17 cellular contexts compared by ENCODE assay signal in the genomic region with DNA sequence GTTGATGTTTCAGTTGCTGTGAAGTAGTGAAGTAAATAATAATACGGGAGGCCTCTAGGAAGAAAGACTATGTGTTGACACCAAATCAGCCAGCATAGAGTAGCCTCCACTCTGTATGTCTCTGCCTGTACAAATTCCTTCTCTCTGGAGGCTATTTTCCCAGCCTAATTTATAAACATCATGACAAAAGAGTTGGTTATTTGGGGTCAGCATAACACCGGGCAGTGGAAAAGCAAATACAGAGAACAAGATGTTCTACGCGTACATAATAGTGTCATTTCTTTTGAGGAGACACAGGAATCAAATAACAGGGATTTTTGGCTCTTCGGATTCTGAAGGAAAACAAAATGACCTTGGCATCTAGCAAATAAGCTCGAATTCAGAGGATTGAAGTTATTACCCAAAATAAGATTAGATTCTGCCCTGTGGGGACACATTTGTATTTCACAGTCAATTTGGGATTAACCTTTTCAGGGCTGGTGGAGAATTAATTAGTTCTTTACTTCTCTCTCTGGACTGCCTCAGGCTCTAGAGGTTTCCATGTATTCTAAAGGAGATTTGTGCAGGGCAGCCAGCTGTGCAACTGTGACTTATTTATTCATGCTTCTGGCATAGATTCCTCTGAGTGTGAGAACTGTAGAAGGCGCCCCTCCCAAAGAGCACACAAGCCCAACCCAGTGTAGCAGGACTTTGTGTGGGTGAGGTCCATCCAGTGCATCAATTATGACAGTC. TPM values are rescaled to one million over a fixed set of nuclear protein-coding genes. Genes with fewer than 3 reads are reported as not detected.
DNase-seq lines count a peak whose midpoint lies in the region; ATAC-seq, FAIRE-seq and TF ChIP-seq lines count a peak whose summit lies in the region.
"Had no signal": no experiment of that assay in that cellular context is flagged by ENCODE, and none has a peak within 500 bp of the region (broad histone marks: within the 10 kb centered on the region; RNA-seq: fewer than 3 reads in every experiment).

No MANE protein-coding gene starts in this region.

- 39 to 62% methylated on average over 7 of the region's 7 CpGs for WGBS in upper lobe of left lung, 2 donors

- dilution Hi-C loops in endothelial cell of umbilical vein (cut with MboI; ENCODE audit: extremely low pct_ligation_motif_present, low sequenced_read_pairs) = no loop called here

- no peak for TF ChIP-seq CTCF in endothelial cell of umbilical vein (IDR thresholded peaks at IDR 0.05; ENCODE audit: extremely low read depth in 1 of 2, insufficient read depth in 1 of 2, low read depth in 1 of 2, low read length in 2 of 2)
- no peak for TF ChIP-seq CTCF in upper lobe of left lung (IDR thresholded peaks at IDR 0.05)

- H3K4me3 Mint-ChIP-seq in T-helper 2 cell treated with Interferon-gamma antibody and Interleukin-4, amounts not matched to agents 5 μg/mL and 100 μg/mL, for 36 hours = no peak overlapping the region
- H3K4me3 Mint-ChIP-seq: activated T-helper 1 cell treated with anti-CD3 and anti-CD28 coated beads, Interleukin-12 subunit alpha, Interleukin-12 subunit beta, Interleukin-2, Interleukin-4 antibody, amounts not matched to agents 30 ng/mL and 10 ng/mL and 1 ng/mL, durations not matched to agents 14 hours and 24 hours and 36 hours had no signal

- H4K20me1 ChIP-seq in endothelial cell of umbilical vein (replicated peaks; ENCODE audit: control insufficient read depth, extremely low read depth, insufficient read depth, low read length) = no peaks in the 10 kb centered on the region

- H3K27me3 Mint-ChIP-seq in T-helper 2 cell treated with Interferon-gamma antibody and Interleukin-4, amounts not matched to agents 5 μg/mL and 100 μg/mL, for 36 hours (ENCODE audit: low read depth) = no peaks in the 10 kb centered on the region

- H3K4me3 ChIP-seq in endothelial cell of umbilical vein (replicated peaks in 1 of 3; ENCODE audit: insufficient read depth in 1 of 3, low read depth in 1 of 3, low read length in 3 of 3) (no peak overlapping the region), mucosa of rectum (ENCODE audit: low read length in 2 of 2) (peak overlapping the region in 1 of 2 donors; percentile 3), upper lobe of left lung (no peak overlapping the region)
- H3K4me3 ChIP-seq: cardiac muscle cell had no signal

- H3K79me2 ChIP-seq in endothelial cell of umbilical vein (ENCODE audit: control insufficient read depth, insufficient read depth, low read length) = no peaks in the 10 kb centered on the region

- no peaks in the 10 kb centered on the region for H3K36me3 Mint-ChIP-seq in T-helper 2 cell treated with Interferon-gamma antibody and Interleukin-4, amounts not matched to agents 5 μg/mL and 100 μg/mL, for 36 hours (ENCODE audit: low read depth)

- TF ChIP-seq POLR2A in endothelial cell of umbilical vein (IDR thresholded peaks at IDR 0.05; ENCODE audit: low read depth, low read length) = no peak
- no peak for TF ChIP-seq POLR2A in upper lobe of left lung (IDR thresholded peaks at IDR 0.05)

- H3K36me3 ChIP-seq in endothelial cell of umbilical vein (ENCODE audit: control insufficient read depth in 2 of 2, extremely low read depth in 1 of 2, insufficient read depth in 2 of 2, low read length in 2 of 2) (no peaks in the 10 kb centered on the region), mucosa of rectum (ENCODE audit: control insufficient read depth in 2 of 2, insufficient read depth in 2 of 2, low read length in 2 of 2) (no peaks in the 10 kb centered on the region), upper lobe of left lung (no peaks in the 10 kb centered on the region)
- H3K36me3 ChIP-seq: cardiac muscle cell had no signal

- no peak for TF ChIP-seq EP300 in upper lobe of left lung (IDR thresholded peaks at IDR 0.05)

- H3K4me1 Mint-ChIP-seq in T-helper 2 cell treated with Interferon-gamma antibody and Interleukin-4, amounts not matched to agents 5 μg/mL and 100 μg/mL, for 36 hours (ENCODE audit: low read depth) = no peaks in the 10 kb centered on the region

- intact Hi-C loops in endothelial cell of umbilical vein (cut with micrococcal nuclease) = loop anchor here (1.0 kb wide), 1 partner anchor 14 kb away; a partner anchor contains a TSS

- peaks cover 39% of the 10 kb centered on the region for H3K4me1 ChIP-seq in endothelial cell of umbilical vein (ENCODE audit: control insufficient read depth, extremely low read depth, insufficient read depth, low read length)
- H3K4me1 ChIP-seq in mucosa of rectum (ENCODE audit: control insufficient read depth in 2 of 2, insufficient read depth in 2 of 2, low read length in 2 of 2) = peaks cover 0 to 22% of the 10 kb centered on the region in 2 donors
- no peaks in the 10 kb centered on the region for H3K4me1 ChIP-seq in upper lobe of left lung

- H3K9me3 ChIP-seq in endothelial cell of umbilical vein (replicated peaks; ENCODE audit: control insufficient read depth, insufficient read depth, low read length) (no peaks in the 10 kb centered on the region), mucosa of rectum (ENCODE audit: control insufficient read depth in 2 of 2, low read length in 2 of 2) (no peaks in the 10 kb centered on the region), upper lobe of left lung (no peaks in the 10 kb centered on the region)
- H3K9me3 ChIP-seq: SK-N-SH had no signal

- no TSS peak for BruUV-seq in endothelial cell of umbilical vein (replicated peaks; lab: Mats Ljungman, UMichigan)

- ATAC-seq in upper lobe of left lung (ENCODE audit: low FRiP score in 2 of 2) = peak; percentile 48 to 63

- no peaks in the 10 kb centered on the region for H3K9me1 ChIP-seq in endothelial cell of umbilical vein (replicated peaks; ENCODE audit: control insufficient read depth, extremely low read depth, insufficient read depth, low read length)

- DNase-seq in NCI-H69 (lab: John Stamatoyannopoulos, UW) (peak; percentile 84), endothelial cell of umbilical vein (ENCODE audit: low read depth, low spot score) (peak; percentile 49), upper lobe of left lung (no peak), NOMO-1 treated with DMSO at 0.1 percent for 48 hours (lab: John Stamatoyannopoulos, UW; ENCODE audit: unreplicated experiment) (no peak)
- DNase-seq in activated CD4-positive, alpha-beta T cell treated with anti-CD3 and anti-CD28 coated beads, Interleukin-2, amount 50 U/mL, for 1 hour = no peak
- no peak for DNase-seq in T-helper 2 cell treated with Interferon-gamma antibody and Interleukin-4, amounts not matched to agents 5 μg/mL and 100 μg/mL, for 36 hours (ENCODE audit: low spot score)
- DNase-seq: activated CD4-positive, CD25-positive, alpha-beta regulatory T cell; NCI-H1105; NCI-H526 treated with DMSO at 0.1 percent for 48 hours; SK-N-SH; stimulated activated CD4-positive, alpha-beta T cell treated with anti-CD3 and anti-CD28 coated beads, Interleukin-2, amount 100 ng/mL, for 48 hours; stimulated activated naive CD4-positive, alpha-beta T cell had no signal

- H3K9ac ChIP-seq in endothelial cell of umbilical vein (replicated peaks; ENCODE audit: extremely low read depth, insufficient read depth, low read length) (peak overlapping the region; percentile 47), mucosa of rectum (ENCODE audit: low read depth in 1 of 2, low read length in 2 of 2) (peak overlapping the region in 1 of 2 donors; percentile 22)
- H3K9ac ChIP-seq: SK-N-SH had no signal

- peak overlapping the region; percentile 47 for H3K4me2 ChIP-seq in endothelial cell of umbilical vein (ENCODE audit: insufficient read depth, low read length)
- H3K4me2 ChIP-seq: SK-N-SH had no signal

- peak overlapping the region; percentile 52 for H2AFZ ChIP-seq in endothelial cell of umbilical vein (ENCODE audit: low read depth, low read length)

- CTCF ChIA-PET in endothelial cell of umbilical vein (lab: Charles Lee) = interaction anchor here (1.5 to 2.9 kb wide), 2 partner anchors 23 to 61 kb away, joined by 5 to 20 read pairs; no protein-coding TSS in a partner anchor

- no peaks in the 10 kb centered on the region for H3K9me3 Mint-ChIP-seq in T-helper 2 cell treated with Interferon-gamma antibody and Interleukin-4, amounts not matched to agents 5 μg/mL and 100 μg/mL, for 36 hours
- H3K9me3 Mint-ChIP-seq: activated T-helper 1 cell treated with anti-CD3 and anti-CD28 coated beads, Interleukin-12 subunit alpha, Interleukin-12 subunit beta, Interleukin-2, Interleukin-4 antibody, amounts not matched to agents 30 ng/mL and 10 ng/mL and 1 ng/mL, durations not matched to agents 14 hours and 24 hours and 36 hours had no signal

- peak; percentile 89 for FAIRE-seq in endothelial cell of umbilical vein (lab: Jason Lieb, UNC)
- FAIRE-seq: H1, islet of Langerhans had no signal

- H3K27me3 ChIP-seq in endothelial cell of umbilical vein (ENCODE audit: control insufficient read depth in 2 of 2, insufficient read depth in 2 of 2, low read length in 2 of 2) = no peaks in the 10 kb centered on the region
- H3K27me3 ChIP-seq in mucosa of rectum (ENCODE audit: control insufficient read depth in 2 of 2, insufficient read depth in 2 of 2, low read length in 2 of 2) = peaks cover 0 to 4% of the 10 kb centered on the region in 2 donors
- no peaks in the 10 kb centered on the region for H3K27me3 ChIP-seq in upper lobe of left lung
- H3K27me3 ChIP-seq: cardiac muscle cell had no signal

- POLR2A ChIA-PET in endothelial cell of umbilical vein (lab: Charles Lee) = no interaction called here

- H3K27ac Mint-ChIP-seq in T-helper 2 cell treated with Interferon-gamma antibody and Interleukin-4, amounts not matched to agents 5 μg/mL and 100 μg/mL, for 36 hours = no peak overlapping the region
- H3K27ac Mint-ChIP-seq: activated T-helper 1 cell treated with anti-CD3 and anti-CD28 coated beads, Interleukin-12 subunit alpha, Interleukin-12 subunit beta, Interleukin-2, Interleukin-4 antibody, amounts not matched to agents 30 ng/mL and 10 ng/mL and 1 ng/mL, durations not matched to agents 14 hours and 24 hours and 36 hours had no signal

- peak overlapping the region; percentile 78 for H3K27ac ChIP-seq in endothelial cell of umbilical vein (ENCODE audit: insufficient read depth, low read depth, low read length)
- peak overlapping the region; percentile 49 to 78 for H3K27ac ChIP-seq in mucosa of rectum (ENCODE audit: low read depth in 2 of 2, low read length in 2 of 2)
- peak overlapping the region in 2 of 4 donors; percentile 18 to 35 for H3K27ac ChIP-seq in upper lobe of left lung
- H3K27ac ChIP-seq: cardiac muscle cell had no signal

RNA-seq across cellular contexts. Expression of a gene that starts 14.1 kb away (rescaled TPM):
- total RNA-seq in endothelial cell of umbilical vein = 18.4 and 25.6 TPM in 2 replicates
- polyA plus RNA-seq in endothelial cell of umbilical vein = 8.1 and 44.1 TPM in 2 replicates
- 11.5 and 12.7 TPM in 2 replicates for polyA plus RNA-seq in endothelial cell of umbilical vein (2011; cell fraction: cytosol; rRNA removed)
- polyA plus RNA-seq in endothelial cell of umbilical vein (2011; cell fraction: nucleus; rRNA removed) = 37.0 and 62.6 TPM in 2 replicates
- polyA plus RNA-seq in endothelial cell of umbilical vein (2012) = 27.8 and 36.1 TPM in 2 replicates
- 21.4 TPM in 2 replicates for polyA minus RNA-seq in endothelial cell of umbilical vein
- 8.8 TPM for polyA minus RNA-seq in endothelial cell of umbilical vein (2011; cell fraction: cytosol; rRNA and poly(A)+ RNA removed)
- 21.5 and 26.0 TPM in 2 replicates for polyA minus RNA-seq in endothelial cell of umbilical vein (2011; cell fraction: nucleus; rRNA and poly(A)+ RNA removed)
- 10 to 100 TPM in 5 of 6 donors, 1 to 10 TPM in 1; 7.4 to 26.2 (median 15.9) TPM for total RNA-seq in upper lobe of left lung
- total RNA-seq: activated T-helper 1 cell treated with anti-CD3 and anti-CD28 coated beads, Interleukin-12 subunit alpha, Interleukin-12 subunit beta, Interleukin-2, Interleukin-4 antibody, amounts not matched to agents 30 ng/mL and 10 ng/mL and 1 ng/mL, durations not matched to agents 14 hours and 24 hours and 36 hours had no signal

Comparison
In these comparisons a context has a peak if more than half of its experiments do, and no peak if none do; other contexts are left out.
1. DNase-seq: peak in NCI-H69 (single experiment) and endothelial cell of umbilical vein (single experiment); none in upper lobe of left lung (0 of 2), activated CD4-positive, alpha-beta T cell treated with anti-CD3 and anti-CD28 coated beads, Interleukin-2, amount 50 U/mL, for 1 hour (single experiment), NOMO-1 treated with DMSO at 0.1 percent for 48 hours (single experiment) and T-helper 2 cell treated with Interferon-gamma antibody and Interleukin-4, amounts not matched to agents 5 μg/mL and 100 μg/mL, for 36 hours (single experiment).